Comparison of ENCODE assay signal across 1 cellular context in genomic region chr17:75077072-75077489, GRCh38.
TF ChIP-seq lines count a peak whose summit lies in the region.

No MANE protein-coding gene starts in this region.

TF ChIP-seq in HepG2, 621 proteins besides CTCF, POLR2A, EP300 and RAD21 (continued from another document and continues in another):
- TF ChIP-seq ZNF646 (CRISPR knock-in tag; IDR thresholded peaks at IDR 0.05): no peak
- TF ChIP-seq ZBTB49 (CRISPR knock-in tag; IDR thresholded peaks at IDR 0.05; ENCODE audit: borderline replicate concordance): peak; percentile 83; the same call in 1 of the 2 replicates
- TF ChIP-seq, protein P1, sequence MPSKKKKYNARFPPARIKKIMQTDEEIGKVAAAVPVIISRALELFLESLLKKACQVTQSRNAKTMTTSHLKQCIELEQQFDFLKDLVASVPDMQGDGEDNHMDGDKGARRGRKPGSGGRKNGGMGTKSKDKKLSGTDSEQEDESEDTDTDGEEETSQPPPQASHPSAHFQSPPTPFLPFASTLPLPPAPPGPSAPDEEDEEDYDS (CRISPR knock-in tag; IDR thresholded peaks at IDR 0.05): peak; percentile 52
- no peak for TF ChIP-seq NFATC3 (CRISPR knock-in tag; IDR thresholded peaks at IDR 0.05)
- TF ChIP-seq HOXA7 (CRISPR knock-in tag; IDR thresholded peaks at IDR 0.05): no peak
- TF ChIP-seq ZNF891 (CRISPR knock-in tag; IDR thresholded peaks at IDR 0.05): no peak
- TF ChIP-seq, protein P2, sequence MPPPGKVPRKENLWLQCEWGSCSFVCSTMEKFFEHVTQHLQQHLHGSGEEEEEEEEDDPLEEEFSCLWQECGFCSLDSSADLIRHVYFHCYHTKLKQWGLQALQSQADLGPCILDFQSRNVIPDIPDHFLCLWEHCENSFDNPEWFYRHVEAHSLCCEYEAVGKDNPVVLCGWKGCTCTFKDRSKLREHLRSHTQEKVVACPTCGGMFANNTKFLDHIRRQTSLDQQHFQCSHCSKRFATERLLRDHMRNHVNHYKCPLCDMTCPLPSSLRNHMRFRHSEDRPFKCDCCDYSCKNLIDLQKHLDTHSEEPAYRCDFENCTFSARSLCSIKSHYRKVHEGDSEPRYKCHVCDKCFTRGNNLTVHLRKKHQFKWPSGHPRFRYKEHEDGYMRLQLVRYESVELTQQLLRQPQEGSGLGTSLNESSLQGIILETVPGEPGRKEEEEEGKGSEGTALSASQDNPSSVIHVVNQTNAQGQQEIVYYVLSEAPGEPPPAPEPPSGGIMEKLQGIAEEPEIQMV (CRISPR knock-in tag; IDR thresholded peaks at IDR 0.05; ENCODE audit: low read depth): no peak
- TF ChIP-seq POGZ (CRISPR knock-in tag; IDR thresholded peaks at IDR 0.05): no peak
- TF ChIP-seq TCF7L2 (IDR thresholded peaks at IDR 0.05; ENCODE audit: low read depth, low read length): no peak
- TF ChIP-seq, protein P3, sequence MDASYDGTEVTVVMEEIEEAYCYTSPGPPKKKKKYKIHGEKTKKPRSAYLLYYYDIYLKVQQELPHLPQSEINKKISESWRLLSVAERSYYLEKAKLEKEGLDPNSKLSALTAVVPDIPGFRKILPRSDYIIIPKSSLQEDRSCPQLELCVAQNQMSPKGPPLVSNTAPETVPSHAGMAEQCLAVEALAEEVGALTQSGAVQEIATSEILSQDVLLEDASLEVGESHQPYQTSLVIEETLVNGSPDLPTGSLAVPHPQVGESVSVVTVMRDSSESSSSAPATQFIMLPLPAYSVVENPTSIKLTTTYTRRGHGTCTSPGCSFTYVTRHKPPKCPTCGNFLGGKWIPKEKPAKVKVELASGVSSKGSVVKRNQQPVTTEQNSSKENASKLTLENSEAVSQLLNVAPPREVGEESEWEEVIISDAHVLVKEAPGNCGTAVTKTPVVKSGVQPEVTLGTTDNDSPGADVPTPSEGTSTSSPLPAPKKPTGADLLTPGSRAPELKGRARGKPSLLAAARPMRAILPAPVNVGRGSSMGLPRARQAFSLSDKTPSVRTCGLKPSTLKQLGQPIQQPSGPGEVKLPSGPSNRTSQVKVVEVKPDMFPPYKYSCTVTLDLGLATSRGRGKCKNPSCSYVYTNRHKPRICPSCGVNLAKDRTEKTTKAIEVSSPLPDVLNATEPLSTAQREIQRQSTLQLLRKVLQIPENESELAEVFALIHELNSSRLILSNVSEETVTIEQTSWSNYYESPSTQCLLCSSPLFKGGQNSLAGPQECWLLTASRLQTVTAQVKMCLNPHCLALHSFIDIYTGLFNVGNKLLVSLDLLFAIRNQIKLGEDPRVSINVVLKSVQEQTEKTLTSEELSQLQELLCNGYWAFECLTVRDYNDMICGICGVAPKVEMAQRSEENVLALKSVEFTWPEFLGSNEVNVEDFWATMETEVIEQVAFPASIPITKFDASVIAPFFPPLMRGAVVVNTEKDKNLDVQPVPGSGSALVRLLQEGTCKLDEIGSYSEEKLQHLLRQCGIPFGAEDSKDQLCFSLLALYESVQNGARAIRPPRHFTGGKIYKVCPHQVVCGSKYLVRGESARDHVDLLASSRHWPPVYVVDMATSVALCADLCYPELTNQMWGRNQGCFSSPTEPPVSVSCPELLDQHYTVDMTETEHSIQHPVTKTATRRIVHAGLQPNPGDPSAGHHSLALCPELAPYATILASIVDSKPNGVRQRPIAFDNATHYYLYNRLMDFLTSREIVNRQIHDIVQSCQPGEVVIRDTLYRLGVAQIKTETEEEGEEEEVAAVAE (CRISPR knock-in tag; IDR thresholded peaks at IDR 0.05; ENCODE audit: borderline replicate concordance): no peak
- no peak for TF ChIP-seq ZNF784 (CRISPR knock-in tag; IDR thresholded peaks at IDR 0.05; ENCODE audit: borderline replicate concordance)
- TF ChIP-seq EED (CRISPR knock-in tag; IDR thresholded peaks at IDR 0.05): peak; percentile 41; the same call in 1 of the 2 replicates
- TF ChIP-seq JUN (CRISPR knock-in tag; IDR thresholded peaks at IDR 0.05): no peak
- TF ChIP-seq ZNF678 (CRISPR knock-in tag; IDR thresholded peaks at IDR 0.05): no peak
- TF ChIP-seq ZNF629 (CRISPR knock-in tag; conservative IDR thresholded peaks at IDR 0.05): no peak
- TF ChIP-seq ZNF574 (CRISPR knock-in tag; IDR thresholded peaks at IDR 0.05): peak; percentile 31; the same call in 1 of the 2 replicates
- no peak for TF ChIP-seq REXO4 (CRISPR knock-in tag; IDR thresholded peaks at IDR 0.05; ENCODE audit: borderline replicate concordance)
- no peak for TF ChIP-seq ZNF33A (CRISPR knock-in tag; IDR thresholded peaks at IDR 0.05; ENCODE audit: borderline replicate concordance)
- TF ChIP-seq ZNF136 (CRISPR knock-in tag; IDR thresholded peaks at IDR 0.05; ENCODE audit: low read depth): no peak
- TF ChIP-seq THAP8 (CRISPR knock-in tag; IDR thresholded peaks at IDR 0.05; ENCODE audit: borderline replicate concordance): no peak
- TF ChIP-seq CHD4 (IDR thresholded peaks at IDR 0.05; ENCODE audit: borderline replicate concordance, low read length): no peak
- TF ChIP-seq ZBED4 (CRISPR knock-in tag; IDR thresholded peaks at IDR 0.05; ENCODE audit: borderline replicate concordance): no peak
- no peak for TF ChIP-seq ZFP36L2 (CRISPR knock-in tag; IDR thresholded peaks at IDR 0.05)
- no peak for TF ChIP-seq ZNF383 (CRISPR knock-in tag; IDR thresholded peaks at IDR 0.05; ENCODE audit: borderline replicate concordance)
- TF ChIP-seq FOXK1 (CRISPR knock-in tag; IDR thresholded peaks at IDR 0.05; ENCODE audit: borderline replicate concordance, low read depth): peak; percentile 43; the same call in 1 of the 2 replicates
- peak; percentile 55; the same call in 1 of the 2 replicates for TF ChIP-seq KMT2A (CRISPR knock-in tag; IDR thresholded peaks at IDR 0.05)
